ENCODE assay signal across 12 cellular contexts in genomic region chr21:43585514-43585913, GRCh38.
DNase-seq lines count a peak whose midpoint lies in the region; ATAC-seq and TF ChIP-seq lines count a peak whose summit lies in the region.
"Had no signal": no experiment of that assay in that cellular context is flagged by ENCODE, and none has a peak within 500 bp of the region (broad histone marks: within the 10 kb centered on the region; RNA-seq: fewer than 3 reads in every experiment).

No MANE protein-coding gene starts in this region.

- no peak for TF ChIP-seq POLR2A in HCT116 (IDR thresholded peaks at IDR 0.05; ENCODE audit: borderline replicate concordance, extremely low read depth, insufficient read depth, insufficient read length)

- H4K20me1 ChIP-seq in HCT116 (ENCODE audit: insufficient read depth) (no peaks in the 10 kb centered on the region), smooth muscle cell (ENCODE audit: low read depth) (no peaks in the 10 kb centered on the region)

- H2AFZ ChIP-seq in HCT116 (ENCODE audit: low read depth, low read length, poor library complexity, severe bottlenecking) (peak overlapping the region; percentile 62), smooth muscle cell (ENCODE audit: low read depth) (no peak overlapping the region)

- peak overlapping the region; percentile 98 for H3K27ac Mint-ChIP-seq in chondrocyte (ENCODE audit: unreplicated experiment)
- H3K27ac Mint-ChIP-seq in CD8-positive, alpha-beta memory T cell, result no peak overlapping the region

- H3K4me3 Mint-ChIP-seq in chondrocyte (ENCODE audit: unreplicated experiment), result no peak overlapping the region
- H3K4me3 Mint-ChIP-seq in CD8-positive, alpha-beta memory T cell, result no peak overlapping the region

- no peaks in the 10 kb centered on the region for H3K27me3 Mint-ChIP-seq in chondrocyte (ENCODE audit: low read depth)
- peaks cover 0 to 33% of the 10 kb centered on the region in 2 donors for H3K27me3 Mint-ChIP-seq in CD8-positive, alpha-beta memory T cell

- RAD21 ChIA-PET in HCT116 (lab: Charles Lee; ENCODE audit: low non-redundant PET in 1 of 2, low total read pairs in 2 of 2, uncharacterized antibody in 2 of 2, unreplicated experiment in 2 of 2), result no interaction called here

- DNase-seq in HCT116 (ENCODE audit: low read depth, low spot score) (no peak), chondrocyte (ENCODE audit: low spot score) (no peak), smooth muscle cell (lab: John Stamatoyannopoulos, UW; ENCODE audit: unreplicated experiment) (no peak)
- DNase-seq in stimulated activated CD4-positive, alpha-beta T cell treated with anti-CD3 and anti-CD28 coated beads, Interleukin-2, amount 100 ng/mL, for 24 hours, result no peak
- no peak for DNase-seq in CD8-positive, alpha-beta memory T cell
- DNase-seq: activated CD4-positive, alpha-beta T cell treated with anti-CD3 and anti-CD28 coated beads for 48 hours; activated effector memory CD4-positive, alpha-beta T cell treated with Interleukin-2 at 50 U/mL for 16 hours; C1 segment of cervical spinal cord; dorsolateral prefrontal cortex had no signal

- CTCF ChIA-PET in HCT116 (lab: Charles Lee), result no interaction called here
- CTCF ChIA-PET in CD8-positive, alpha-beta memory T cell (lab: Charles Lee), result no interaction called here

- no peaks in the 10 kb centered on the region for H3K9me3 Mint-ChIP-seq in chondrocyte (ENCODE audit: low read depth)
- no peaks in the 10 kb centered on the region for H3K9me3 Mint-ChIP-seq in CD8-positive, alpha-beta memory T cell

- ATAC-seq in HCT116 (no peak), esophagus mucosa (no peak), GM21447 (IDR thresholded peaks at IDR 0.05; ENCODE audit: unreplicated experiment) (no peak)

- no peaks in the 10 kb centered on the region for H3K27me3 ChIP-seq in HCT116 (ENCODE audit: insufficient read depth, low read length)
- H3K27me3 ChIP-seq in liver (ENCODE audit: control insufficient read depth in 4 of 4, insufficient read depth in 4 of 4, low read length in 3 of 4), result no peaks in the 10 kb centered on the region
- H3K27me3 ChIP-seq in smooth muscle cell (ENCODE audit: low read depth), result no peaks in the 10 kb centered on the region
- H3K27me3 ChIP-seq in CD8-positive, alpha-beta memory T cell (ENCODE audit: insufficient read depth, low read length, poor library complexity, severe bottlenecking), result no peaks in the 10 kb centered on the region
- H3K27me3 ChIP-seq: dorsolateral prefrontal cortex had no signal

- H3K9me3 ChIP-seq in HCT116 (ENCODE audit: control insufficient read depth in 1 of 2, insufficient read depth in 1 of 2, low read depth in 1 of 2, low read length in 2 of 2) (no peaks in the 10 kb centered on the region), liver (ENCODE audit: control insufficient read depth in 4 of 4, low read length in 3 of 4) (no peaks in the 10 kb centered on the region), smooth muscle cell (replicated peaks; ENCODE audit: low read depth) (no peaks in the 10 kb centered on the region)
- no peaks in the 10 kb centered on the region for H3K9me3 ChIP-seq in CD8-positive, alpha-beta memory T cell (ENCODE audit: low read length)

- 93% methylated on average over 4 of the region's 4 CpGs for WGBS in liver
- WGBS in smooth muscle cell (ENCODE audit: low lambda C conversion rate), result 82% methylated on average over 4 of the region's 4 CpGs

- TF ChIP-seq CTCF in HCT116 (IDR thresholded peaks at IDR 0.05 in 2 of 3, conservative IDR thresholded peaks at IDR 0.05 in 1 of 3; ENCODE audit: borderline replicate concordance in 1 of 3, insufficient read depth in 1 of 3, low read depth in 2 of 3, low read length in 2 of 3), result no peak
- no peak for TF ChIP-seq CTCF in chondrocyte (IDR thresholded peaks at IDR 0.05)
- no peak for TF ChIP-seq CTCF in liver (IDR thresholded peaks at IDR 0.05; ENCODE audit: low read depth, low read length, missing input control)
- no peak for TF ChIP-seq CTCF in smooth muscle cell (IDR thresholded peaks at IDR 0.05; ENCODE audit: borderline replicate concordance, insufficient read depth, poor library complexity, severe bottlenecking)

- H3K36me3 Mint-ChIP-seq in chondrocyte (ENCODE audit: low read depth), result peaks cover 7% of the 10 kb centered on the region
- H3K36me3 Mint-ChIP-seq in CD8-positive, alpha-beta memory T cell, result peaks cover 0 to 3% (median 0%) of the 10 kb centered on the region in 3 donors

- no peaks in the 10 kb centered on the region for H3F3A ChIP-seq in smooth muscle cell (ENCODE audit: low read depth)

- BruUV-seq in HCT116 (replicated peaks; lab: Mats Ljungman, UMichigan), result no TSS peak

- no peaks in the 10 kb centered on the region for H3K36me3 ChIP-seq in HCT116 (ENCODE audit: control insufficient read depth in 1 of 2, insufficient read depth in 2 of 2, low read length in 2 of 2)
- H3K36me3 ChIP-seq in liver (ENCODE audit: control insufficient read depth in 4 of 4, insufficient read depth in 3 of 4, low read depth in 1 of 4, low read length in 3 of 4), result no peaks in the 10 kb centered on the region
- no peaks in the 10 kb centered on the region for H3K36me3 ChIP-seq in smooth muscle cell (ENCODE audit: low read depth)
- no peaks in the 10 kb centered on the region for H3K36me3 ChIP-seq in CD8-positive, alpha-beta memory T cell (ENCODE audit: insufficient read depth, low read length)

- H3K4me1 ChIP-seq in HCT116 (ENCODE audit: control insufficient read depth in 1 of 2, insufficient read depth in 2 of 2, low read length in 2 of 2) (peaks cover 15 to 19% of the 10 kb centered on the region in 2 experiments), liver (ENCODE audit: control insufficient read depth in 4 of 4, insufficient read depth in 4 of 4, low read length in 3 of 4) (peaks cover 0 to 10% (median 5%) of the 10 kb centered on the region in 4 donors), smooth muscle cell (ENCODE audit: low read depth) (peaks cover 16% of the 10 kb centered on the region)
- H3K4me1 ChIP-seq in CD8-positive, alpha-beta memory T cell (ENCODE audit: insufficient read depth, low read length), result no peaks in the 10 kb centered on the region

- peaks cover 54% of the 10 kb centered on the region for H3K4me1 Mint-ChIP-seq in chondrocyte (ENCODE audit: low read depth)
- no peaks in the 10 kb centered on the region for H3K4me1 Mint-ChIP-seq in CD8-positive, alpha-beta memory T cell

- H3K27ac ChIP-seq in HCT116 (ENCODE audit: low read depth, low read length) (no peak overlapping the region), liver (ENCODE audit: low read depth in 1 of 2, low read length in 2 of 2) (peak overlapping the region; percentile 15 to 57), smooth muscle cell (ENCODE audit: low read depth) (peak overlapping the region; percentile 80)
- no peak overlapping the region for H3K27ac ChIP-seq in CD8-positive, alpha-beta memory T cell (ENCODE audit: low read depth, low read length)

- POLR2A ChIA-PET in HCT116 (lab: Charles Lee), result no interaction called here
- POLR2A ChIA-PET in CD8-positive, alpha-beta memory T cell (lab: Charles Lee), result no interaction called here

- peak overlapping the region; percentile 55 for H3K4me2 ChIP-seq in HCT116 (ENCODE audit: low read length)
- peak overlapping the region; percentile 67 for H3K4me2 ChIP-seq in smooth muscle cell

- no peaks in the 10 kb centered on the region for H3K9me2 ChIP-seq in HCT116 (ENCODE audit: insufficient read depth)

- intact Hi-C loops in HCT116 (cut with micrococcal nuclease), result no loop called here

- TF ChIP-seq RAD21 in HCT116 (IDR thresholded peaks at IDR 0.05; ENCODE audit: low read depth) (no peak), liver (IDR thresholded peaks at IDR 0.05) (no peak)

- H3K4me3 ChIP-seq in HCT116 (replicated peaks in 1 of 2; ENCODE audit: low read depth in 1 of 2, low read length in 2 of 2) (no peak overlapping the region), liver (ENCODE audit: low read depth in 1 of 3, low read length in 3 of 3) (no peak overlapping the region), smooth muscle cell (no peak overlapping the region)
- no peak overlapping the region for H3K4me3 ChIP-seq in CD8-positive, alpha-beta memory T cell (ENCODE audit: low read length)
- H3K4me3 ChIP-seq: dorsolateral prefrontal cortex had no signal

- H3K79me2 ChIP-seq in HCT116 (ENCODE audit: insufficient read depth, low read length) (no peaks in the 10 kb centered on the region), smooth muscle cell (ENCODE audit: low read depth) (no peaks in the 10 kb centered on the region)

- H3K9ac ChIP-seq in HCT116 (ENCODE audit: low read length), result no peak overlapping the region
- no peak overlapping the region for H3K9ac ChIP-seq in liver (ENCODE audit: low read depth in 1 of 2, low read length in 2 of 2)
- no peak overlapping the region for H3K9ac ChIP-seq in smooth muscle cell (ENCODE audit: low read depth)

TF ChIP-seq in HCT116, 20 proteins besides CTCF, POLR2A, EP300 and RAD21 (continues in another document):
- TF ChIP-seq EZH2phosphoT487 (IDR thresholded peaks at IDR 0.05; ENCODE audit: borderline replicate concordance) (no peak), SIN3A (IDR thresholded peaks at IDR 0.05; ENCODE audit: low read depth) (no peak)

TF ChIP-seq in liver, 16 proteins besides CTCF, POLR2A, EP300 and RAD21 (continues in another document):
- TF ChIP-seq SP1 (IDR thresholded peaks at IDR 0.05) (no peak), YY1 (IDR thresholded peaks at IDR 0.05) (no peak), TAF1 (conservative IDR thresholded peaks at IDR 0.05) (no peak), REST (IDR thresholded peaks at IDR 0.05) (no peak), RXRA (IDR thresholded peaks at IDR 0.05) (no peak), FOXA1 (IDR thresholded peaks at IDR 0.05) (no peak)

Comparison
In these comparisons a context has a peak if more than half of its experiments do, and no peak if none do; other contexts are left out.
1. H3K27ac ChIP-seq: peak in liver (2 of 2) and smooth muscle cell (single experiment); none in HCT116 (single experiment) and CD8-positive, alpha-beta memory T cell (single experiment).